Comparison of ENCODE assay signal across 8 cellular contexts in the genomic region with DNA sequence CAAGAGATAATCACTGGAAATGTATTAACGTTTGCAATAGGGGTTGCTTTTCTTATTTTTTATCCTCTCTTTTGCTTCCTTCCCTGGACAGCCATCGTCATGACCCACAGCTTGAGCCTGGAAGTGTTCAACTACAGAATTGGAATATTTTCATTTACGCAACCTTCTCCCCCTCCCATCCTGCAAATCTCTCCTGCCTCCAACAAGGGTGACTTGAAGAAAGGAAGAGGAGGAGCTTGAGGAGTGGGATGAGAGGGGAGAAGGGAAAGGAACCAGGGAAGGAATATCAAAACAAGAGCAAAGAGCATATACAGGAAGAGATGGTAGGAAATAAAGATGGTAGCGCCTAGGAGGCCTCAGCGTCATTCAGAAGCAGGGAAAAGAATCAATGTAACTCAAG. TPM values are rescaled to one million over a fixed set of nuclear protein-coding genes. Genes with fewer than 3 reads are reported as not detected.
A peak's percentile ranks its signal among the peaks of the same experiment; 100 is the strongest.
DNase-seq lines count a peak whose midpoint lies in the region; ATAC-seq, FAIRE-seq and TF ChIP-seq lines count a peak whose summit lies in the region.

No MANE protein-coding gene starts in this region.

- BruUV-seq in PC-3 (replicated peaks; lab: Mats Ljungman, UMichigan): TSS peak; percentile 45
- BruUV-seq in endothelial cell of umbilical vein (replicated peaks; lab: Mats Ljungman, UMichigan): no TSS peak

- H2AFZ ChIP-seq in PC-3 (ENCODE audit: low read length): no peak overlapping the region
- H2AFZ ChIP-seq in endothelial cell of umbilical vein (ENCODE audit: low read depth, low read length): no peak overlapping the region

- H3K9ac ChIP-seq in PC-3 (ENCODE audit: low read length): peak overlapping the region; percentile 93
- H3K9ac ChIP-seq in endothelial cell of umbilical vein (replicated peaks; ENCODE audit: extremely low read depth, insufficient read depth, low read length): no peak overlapping the region

- no peaks in the 10 kb centered on the region; the same call in none of the 2 replicates for H3K36me3 ChIP-seq in GM06990 (ENCODE audit: control insufficient read depth, insufficient read depth, low read length)
- peaks cover 3% of the 10 kb centered on the region; the same call in 1 of the 2 replicates for H3K36me3 ChIP-seq in PC-3 (ENCODE audit: low read depth, low read length)
- H3K36me3 ChIP-seq in endothelial cell of umbilical vein (ENCODE audit: control insufficient read depth in 2 of 2, extremely low read depth in 1 of 2, insufficient read depth in 2 of 2, low read length in 2 of 2): no peaks in the 10 kb centered on the region
- H3K36me3 ChIP-seq in psoas muscle (ENCODE audit: insufficient read depth in 1 of 2, low read depth in 1 of 2): no peaks in the 10 kb centered on the region

- H3K79me2 ChIP-seq in PC-3 (ENCODE audit: low read length) (peaks cover 73% of the 10 kb centered on the region), endothelial cell of umbilical vein (ENCODE audit: control insufficient read depth, insufficient read depth, low read length) (peaks cover 46% of the 10 kb centered on the region)

- TF ChIP-seq CTCF in GM06990 (IDR thresholded peaks at IDR 0.05; ENCODE audit: insufficient read depth, low read length, poor library complexity, severe bottlenecking): no peak
- no peak for TF ChIP-seq CTCF in PC-3 (conservative IDR thresholded peaks at IDR 0.05; ENCODE audit: low read depth, low read length)
- TF ChIP-seq CTCF in endothelial cell of umbilical vein (IDR thresholded peaks at IDR 0.05; ENCODE audit: extremely low read depth in 1 of 2, insufficient read depth in 1 of 2, low read depth in 1 of 2, low read length in 2 of 2): no peak
- TF ChIP-seq CTCF in psoas muscle (IDR thresholded peaks at IDR 0.05): no peak

- intact Hi-C loops in PC-3 (cut with micrococcal nuclease) (loop anchor here (1.0 to 2.0 kb wide), 2 partner anchors 41 to 59 kb away; no protein-coding TSS in a partner anchor), endothelial cell of umbilical vein (cut with micrococcal nuclease) (loop anchor here (1.0 kb wide), 1 partner anchor 41 kb away; no protein-coding TSS in a partner anchor), psoas muscle (cut with DNase I) (no loop called here)

- dilution Hi-C loops in endothelial cell of umbilical vein (cut with MboI; ENCODE audit: extremely low pct_ligation_motif_present, low sequenced_read_pairs): no loop called here

- CTCF ChIA-PET in PC-3 (lab: Charles Lee) (interaction anchor here (0.5 kb wide), 1 partner anchor 35 kb away, joined by 3 read pairs; no protein-coding TSS in a partner anchor), endothelial cell of umbilical vein (lab: Charles Lee) (interaction anchor here (1.3 kb wide), 1 partner anchor 40 kb away, joined by 4 read pairs; no protein-coding TSS in a partner anchor)

- POLR2A ChIA-PET in PC-3 (lab: Charles Lee; ENCODE audit: unreplicated experiment) (no interaction called here), endothelial cell of umbilical vein (lab: Charles Lee) (no interaction called here)

- H3K9me3 ChIP-seq in PC-3 (ENCODE audit: low read length) (no peaks in the 10 kb centered on the region), endothelial cell of umbilical vein (replicated peaks; ENCODE audit: control insufficient read depth, insufficient read depth, low read length) (no peaks in the 10 kb centered on the region), psoas muscle (no peaks in the 10 kb centered on the region)

- no peaks in the 10 kb centered on the region for H3K9me2 ChIP-seq in PC-3 (replicated peaks; ENCODE audit: low read length)

- WGBS in psoas muscle, 3 donors: 65 to 73% (median 67%) methylated on average over 5 of the region's 5 CpGs

- peaks cover 10% of the 10 kb centered on the region for H3F3A ChIP-seq in PC-3 (ENCODE audit: low read length, unreplicated experiment)

- DNase-seq in GM06990 (ENCODE audit: extremely low read depth, insufficient read length): no peak
- no peak for DNase-seq in PC-3
- no peak for DNase-seq in endothelial cell of umbilical vein (ENCODE audit: low read depth, low spot score)
- DNase-seq in psoas muscle: no peak
- DNase-seq in NCI-H1092 (lab: John Stamatoyannopoulos, UW): no peak
- no peak for DNase-seq in NOMO-1 (lab: John Stamatoyannopoulos, UW; ENCODE audit: unreplicated experiment in 2 of 2)
- no peak for DNase-seq in AML-193 (lab: John Stamatoyannopoulos, UW)

- H3K4me2 ChIP-seq in PC-3 (ENCODE audit: low read length) (peak overlapping the region; percentile 92), endothelial cell of umbilical vein (ENCODE audit: insufficient read depth, low read length) (peak overlapping the region; percentile 60)

- H3K4me3 ChIP-seq in GM06990 (replicated peaks; ENCODE audit: low read depth, low read length) (peak overlapping the region; percentile 90), PC-3 (ENCODE audit: low read length) (peak overlapping the region; percentile 78), endothelial cell of umbilical vein (replicated peaks in 1 of 3; ENCODE audit: insufficient read depth in 1 of 3, low read depth in 1 of 3, low read length in 3 of 3) (peak overlapping the region in 1 of 3 experiments; percentile 43), psoas muscle (peak overlapping the region; percentile 82)

- no peaks in the 10 kb centered on the region for H3K27me3 ChIP-seq in GM06990 (replicated peaks; ENCODE audit: control insufficient read depth, insufficient read depth, low read length)
- H3K27me3 ChIP-seq in PC-3 (ENCODE audit: low read length): no peaks in the 10 kb centered on the region
- H3K27me3 ChIP-seq in endothelial cell of umbilical vein (ENCODE audit: control insufficient read depth in 2 of 2, insufficient read depth in 2 of 2, low read length in 2 of 2): no peaks in the 10 kb centered on the region
- no peaks in the 10 kb centered on the region for H3K27me3 ChIP-seq in psoas muscle (ENCODE audit: insufficient read depth in 3 of 3, low read length in 2 of 3)

- H4K20me1 ChIP-seq in PC-3 (ENCODE audit: low read length) (no peaks in the 10 kb centered on the region), endothelial cell of umbilical vein (replicated peaks; ENCODE audit: control insufficient read depth, extremely low read depth, insufficient read depth, low read length) (no peaks in the 10 kb centered on the region)

- TF ChIP-seq POLR2A in endothelial cell of umbilical vein (IDR thresholded peaks at IDR 0.05; ENCODE audit: low read depth, low read length): no peak

- FAIRE-seq in endothelial cell of umbilical vein (lab: Jason Lieb, UNC): no peak

- ATAC-seq in PC-3 (no peak), psoas muscle (no peak), HG03354 (IDR thresholded peaks at IDR 0.05; ENCODE audit: poor library complexity, severe bottlenecking, unreplicated experiment) (no peak)

- H3K9me1 ChIP-seq in endothelial cell of umbilical vein (replicated peaks; ENCODE audit: control insufficient read depth, extremely low read depth, insufficient read depth, low read length): no peaks in the 10 kb centered on the region

- H3K4me1 ChIP-seq in PC-3 (ENCODE audit: insufficient read depth, low read length) (peaks cover 54% of the 10 kb centered on the region), endothelial cell of umbilical vein (ENCODE audit: control insufficient read depth, extremely low read depth, insufficient read depth, low read length) (peaks cover 33% of the 10 kb centered on the region), psoas muscle (peaks cover 9% of the 10 kb centered on the region)

- H3K27ac ChIP-seq in PC-3 (ENCODE audit: low read length) (peak overlapping the region; percentile 64), endothelial cell of umbilical vein (ENCODE audit: insufficient read depth, low read depth, low read length) (peak overlapping the region; percentile 45), psoas muscle (no peak overlapping the region)

TF ChIP-seq in endothelial cell of umbilical vein, 7 proteins besides CTCF, POLR2A, EP300 and RAD21 (continues in another document):
- TF ChIP-seq FOS (IDR thresholded peaks at IDR 0.05; ENCODE audit: borderline replicate concordance, insufficient read depth, low read length) (no peak), POLR2AphosphoS5 (IDR thresholded peaks at IDR 0.05; ENCODE audit: insufficient read depth, low read depth, low read length) (no peak), GATA2 (IDR thresholded peaks at IDR 0.05; ENCODE audit: insufficient read depth, insufficient read length, low read depth, low read length) (no peak), MYC (IDR thresholded peaks at IDR 0.05; ENCODE audit: low read depth, low read length) (no peak), JUN (IDR thresholded peaks at IDR 0.05; ENCODE audit: borderline replicate concordance, insufficient read depth, insufficient read length, low read depth) (no peak)
- TF ChIP-seq, protein P1, sequence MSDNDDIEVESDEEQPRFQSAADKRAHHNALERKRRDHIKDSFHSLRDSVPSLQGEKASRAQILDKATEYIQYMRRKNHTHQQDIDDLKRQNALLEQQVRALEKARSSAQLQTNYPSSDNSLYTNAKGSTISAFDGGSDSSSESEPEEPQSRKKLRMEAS (IDR thresholded peaks at IDR 0.05; ENCODE audit: insufficient read depth, insufficient read length): no peak

RNA-seq across cellular contexts. Expression of a gene that starts 1.6 kb away (rescaled TPM):
- total RNA-seq in PC-3 (2014; rRNA removed) (1.9 and 4.1 TPM in 2 replicates), endothelial cell of umbilical vein (0.65 TPM in 1 of 2 replicates, not detected in the other), psoas muscle (not detected)
- polyA plus RNA-seq in endothelial cell of umbilical vein (0.11 TPM in 1 of 2 replicates, not detected in the other), psoas muscle (under 1 TPM in 1 of 3 donors, not detected in 2; 0.08 TPM)
- polyA plus RNA-seq in endothelial cell of umbilical vein (2011; cell fraction: cytosol; rRNA removed): 0.22 and 0.30 TPM in 2 replicates
- polyA plus RNA-seq in endothelial cell of umbilical vein (2011; cell fraction: nucleus; rRNA removed): 0.24 and 0.68 TPM in 2 replicates
- polyA plus RNA-seq in endothelial cell of umbilical vein (2012): 0.35 TPM in 1 of 2 replicates, not detected in the other
- polyA minus RNA-seq in endothelial cell of umbilical vein: 0.29 TPM in 1 of 2 replicates, not detected in the other
- polyA minus RNA-seq in endothelial cell of umbilical vein (2011; cell fraction: cytosol; rRNA and poly(A)+ RNA removed): not detected
- polyA minus RNA-seq in endothelial cell of umbilical vein (2011; cell fraction: nucleus; rRNA and poly(A)+ RNA removed): 0.72 TPM in 1 of 2 replicates, not detected in the other

RNA-seq across cellular contexts. Expression of a gene that starts 1.6 kb away (rescaled TPM):
- total RNA-seq in PC-3 (2014; rRNA removed) (74.2 and 82.6 TPM in 2 replicates), endothelial cell of umbilical vein (36.2 and 36.5 TPM in 2 replicates), psoas muscle (1 to 10 TPM; 2.2 to 4.6 (median 3.3) TPM)
- polyA plus RNA-seq in endothelial cell of umbilical vein (20.1 and 22.2 TPM in 2 replicates), psoas muscle (1 to 10 TPM in 2 of 3 donors, under 1 TPM in 1; 0.94 to 3.3 (median 2.5) TPM)
- 11.8 and 12.7 TPM in 2 replicates for polyA plus RNA-seq in endothelial cell of umbilical vein (2011; cell fraction: cytosol; rRNA removed)
- 54.7 and 65.3 TPM in 2 replicates for polyA plus RNA-seq in endothelial cell of umbilical vein (2011; cell fraction: nucleus; rRNA removed)
- 15.1 and 19.1 TPM in 2 replicates for polyA plus RNA-seq in endothelial cell of umbilical vein (2012)
- polyA minus RNA-seq in endothelial cell of umbilical vein: 64.7 and 78.9 TPM in 2 replicates
- polyA minus RNA-seq in endothelial cell of umbilical vein (2011; cell fraction: cytosol; rRNA and poly(A)+ RNA removed): 15.8 TPM
- polyA minus RNA-seq in endothelial cell of umbilical vein (2011; cell fraction: nucleus; rRNA and poly(A)+ RNA removed): 50.1 and 56.0 TPM in 2 replicates

Comparison
In these comparisons a context has a peak if more than half of its experiments do, and no peak if none do; other contexts are left out.
1. intact Hi-C loops: an anchor here in PC-3 (1.0 to 2.0 kb wide) and endothelial cell of umbilical vein (1.0 kb wide); none called in psoas muscle.